In the genomic region with DNA sequence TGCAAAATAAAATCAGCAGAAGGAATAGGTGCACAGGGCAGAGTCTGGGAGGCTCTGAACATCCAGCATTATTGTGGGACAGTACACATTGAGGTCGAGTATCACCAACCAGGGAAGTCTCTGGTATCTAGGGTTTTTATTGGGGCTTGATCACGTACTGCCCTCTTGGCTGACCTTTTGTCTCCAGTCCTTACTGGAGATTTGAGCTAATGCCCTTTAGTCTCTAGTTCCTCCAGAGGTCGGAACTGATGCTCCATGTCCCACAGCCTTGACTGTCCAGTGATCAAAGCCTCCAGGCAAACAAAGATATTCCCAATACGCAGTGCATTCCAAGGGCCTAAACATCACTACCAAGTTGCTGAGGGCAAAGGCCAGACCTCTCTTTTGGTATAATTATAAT, we compare ENCODE assay signal across 1 cellular context.
TF ChIP-seq lines count a peak whose summit lies in the region.

No MANE protein-coding gene starts in this region.

TF ChIP-seq in HepG2, 621 proteins besides CTCF, POLR2A, EP300 and RAD21 (continued from another document):
- TF ChIP-seq, protein P1, sequence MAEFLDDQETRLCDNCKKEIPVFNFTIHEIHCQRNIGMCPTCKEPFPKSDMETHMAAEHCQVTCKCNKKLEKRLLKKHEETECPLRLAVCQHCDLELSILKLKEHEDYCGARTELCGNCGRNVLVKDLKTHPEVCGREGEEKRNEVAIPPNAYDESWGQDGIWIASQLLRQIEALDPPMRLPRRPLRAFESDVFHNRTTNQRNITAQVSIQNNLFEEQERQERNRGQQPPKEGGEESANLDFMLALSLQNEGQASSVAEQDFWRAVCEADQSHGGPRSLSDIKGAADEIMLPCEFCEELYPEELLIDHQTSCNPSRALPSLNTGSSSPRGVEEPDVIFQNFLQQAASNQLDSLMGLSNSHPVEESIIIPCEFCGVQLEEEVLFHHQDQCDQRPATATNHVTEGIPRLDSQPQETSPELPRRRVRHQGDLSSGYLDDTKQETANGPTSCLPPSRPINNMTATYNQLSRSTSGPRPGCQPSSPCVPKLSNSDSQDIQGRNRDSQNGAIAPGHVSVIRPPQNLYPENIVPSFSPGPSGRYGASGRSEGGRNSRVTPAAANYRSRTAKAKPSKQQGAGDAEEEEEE (CRISPR knock-in tag; IDR thresholded peaks at IDR 0.05; ENCODE audit: borderline replicate concordance), result no peak
- TF ChIP-seq CENPX (CRISPR knock-in tag; IDR thresholded peaks at IDR 0.05), result no peak
